1 cellular context compared by ENCODE assay signal in genomic region chr9:121636978-121637377, GRCh38.
TF ChIP-seq lines count a peak whose summit lies in the region.

No MANE protein-coding gene starts in this region.

TF ChIP-seq in GM23338, 12 proteins besides CTCF, POLR2A, EP300 and RAD21 (continued from another document):
- no peak for TF ChIP-seq REST (IDR thresholded peaks at IDR 0.05; ENCODE audit: unreplicated experiment)
- no peak for TF ChIP-seq EZH2phosphoT487 (IDR thresholded peaks at IDR 0.05; ENCODE audit: unreplicated experiment)
